In genomic region chr19:48085904-48086864, GRCh38 we compare ENCODE assay signal across 16 cellular contexts. TPM values are rescaled to one million over a fixed set of nuclear protein-coding genes. Genes with fewer than 3 reads are reported as not detected.
DNase-seq lines count a peak whose midpoint lies in the region; ATAC-seq and TF ChIP-seq lines count a peak whose summit lies in the region.
"Had no signal": no experiment of that assay in that cellular context is flagged by ENCODE, and none has a peak within 500 bp of the region (broad histone marks: within the 10 kb centered on the region; RNA-seq: fewer than 3 reads in every experiment).

No MANE protein-coding gene starts in this region.

- peaks cover 10% of the 10 kb centered on the region for H3K27me3 Mint-ChIP-seq in chondrocyte (ENCODE audit: low read depth)
- H3K27me3 Mint-ChIP-seq: memory B cell had no signal

- peaks cover 2% of the 10 kb centered on the region for H3K36me3 Mint-ChIP-seq in chondrocyte (ENCODE audit: low read depth)

- H3K79me2 ChIP-seq in SK-N-SH (ENCODE audit: insufficient read depth) = no peaks in the 10 kb centered on the region

- no peak overlapping the region for H2AFZ ChIP-seq in SK-N-SH (ENCODE audit: low read depth)

- WGBS in SK-N-SH (ENCODE audit: low lambda C conversion rate) = 35% methylated on average over 5 of the region's 7 CpGs

- no peaks in the 10 kb centered on the region for H3F3A ChIP-seq in SK-N-SH (replicated peaks; ENCODE audit: insufficient read depth)

- TF ChIP-seq CTCF in SK-N-SH (IDR thresholded peaks at IDR 0.05) (peak; percentile 24; the same call in 1 of the 2 replicates), chondrocyte (IDR thresholded peaks at IDR 0.05) (peak; percentile 23)

- TF ChIP-seq EP300 in SK-N-SH (IDR thresholded peaks at IDR 0.05; ENCODE audit: borderline replicate concordance in 1 of 2, low read depth in 1 of 2, low read length in 1 of 2) = no peak

- H3K4me3 ChIP-seq in SK-N-SH (ENCODE audit: low read depth in 2 of 2, low read length in 1 of 2) (no peak overlapping the region), skeletal muscle tissue (ENCODE audit: low read length in 3 of 3) (no peak overlapping the region)
- H3K4me3 ChIP-seq: coronary artery, tibial artery had no signal

- H3K27me3 ChIP-seq in SK-N-SH (ENCODE audit: insufficient read depth) (no peaks in the 10 kb centered on the region; the same call in 1 of the 2 replicates), skeletal muscle tissue (ENCODE audit: control insufficient read depth in 3 of 3, insufficient read depth in 3 of 3, low read length in 3 of 3) (no peaks in the 10 kb centered on the region)
- H3K27me3 ChIP-seq: tibial artery had no signal

- H3K36me3 ChIP-seq in SK-N-SH (replicated peaks in 1 of 2; ENCODE audit: control insufficient read depth in 1 of 2, insufficient read depth in 2 of 2, low read length in 1 of 2) (no peaks in the 10 kb centered on the region), skeletal muscle tissue (ENCODE audit: control insufficient read depth in 3 of 3, insufficient read depth in 3 of 3, low read length in 3 of 3) (peaks cover 7 to 22% (median 17%) of the 10 kb centered on the region in 3 donors)

- no peak overlapping the region for H3K4me2 ChIP-seq in SK-N-SH

- DNase-seq in SK-N-SH = no peak
- DNase-seq in NCI-H82 (lab: John Stamatoyannopoulos, UW) = peak; percentile 59
- DNase-seq in chondrocyte (ENCODE audit: low spot score) = no peak
- no peak for DNase-seq in activated effector memory CD4-positive, alpha-beta T cell treated with Interleukin-2 at 50 U/mL for 16 hours
- no peak for DNase-seq in amniotic stem cell (lab: John Stamatoyannopoulos, UW)
- DNase-seq: activated CD8-positive, alpha-beta memory T cell treated with anti-CD3 and anti-CD28 coated beads, Interleukin-2, amount 50 U/mL, for 48 hours; MV-4-11; NCI-H345; tibial artery had no signal

- H3K27ac ChIP-seq in SK-N-SH (ENCODE audit: low read depth in 2 of 2, low read length in 1 of 2) (no peak overlapping the region), skeletal muscle tissue (ENCODE audit: low read depth, low read length) (peak overlapping the region; percentile 50)
- H3K27ac ChIP-seq: coronary artery, tibial artery had no signal

- H3K4me1 ChIP-seq in SK-N-SH (ENCODE audit: control insufficient read depth in 1 of 2, insufficient read depth in 2 of 2, low read depth in 1 of 2, low read length in 1 of 2) (no peaks in the 10 kb centered on the region; a peak in 1 of 4 replicates), skeletal muscle tissue (ENCODE audit: control insufficient read depth in 3 of 3, insufficient read depth in 3 of 3, low read length in 3 of 3) (peaks cover 0 to 25% (median 13%) of the 10 kb centered on the region in 3 donors)
- H3K4me1 ChIP-seq: tibial artery had no signal

- peaks cover under 1% of the 10 kb centered on the region for H3K4me1 Mint-ChIP-seq in chondrocyte (ENCODE audit: low read depth)

- POLR2A ChIA-PET in SK-N-SH (lab: Yijun Ruan, JAX) = no interaction called here

- H3K9me2 ChIP-seq in SK-N-SH = no peaks in the 10 kb centered on the region

- no peak overlapping the region for H3K4me3 Mint-ChIP-seq in chondrocyte (ENCODE audit: unreplicated experiment)
- H3K4me3 Mint-ChIP-seq: memory B cell had no signal

- H3K9me3 ChIP-seq in SK-N-SH (no peaks in the 10 kb centered on the region), skeletal muscle tissue (ENCODE audit: control insufficient read depth in 3 of 3, low read length in 3 of 3) (peaks cover 0 to 2% (median 0%) of the 10 kb centered on the region in 3 donors)
- H3K9me3 ChIP-seq: tibial artery had no signal

- CTCF ChIA-PET in SK-N-SH (lab: Yijun Ruan, JAX) = interaction anchor here (0.8 to 1.5 kb wide), 2 partner anchors 21 to 24 kb away, joined by 3 to 4 read pairs; partner anchors contain the start of gene PLA2G4C

- no peak overlapping the region for H3K27ac Mint-ChIP-seq in chondrocyte (ENCODE audit: unreplicated experiment)
- H3K27ac Mint-ChIP-seq: memory B cell had no signal

- ATAC-seq in SK-N-SH treated with all-trans-retinoic acid at 6 μM for 48 hours = no peak
- ATAC-seq in HG02759 (IDR thresholded peaks at IDR 0.05; ENCODE audit: unreplicated experiment) = no peak

- TF ChIP-seq RAD21 in SK-N-SH (IDR thresholded peaks at IDR 0.05; ENCODE audit: low read length) = no peak

- H3K9me3 Mint-ChIP-seq in chondrocyte (ENCODE audit: low read depth) = peaks cover 3% of the 10 kb centered on the region
- H3K9me3 Mint-ChIP-seq: memory B cell had no signal

- no peaks in the 10 kb centered on the region for H4K20me1 ChIP-seq in SK-N-SH (ENCODE audit: insufficient read depth)

- H3K9ac ChIP-seq in SK-N-SH (no peak overlapping the region), skeletal muscle tissue (ENCODE audit: low read depth in 1 of 3, low read length in 3 of 3) (no peak overlapping the region)

TF ChIP-seq in SK-N-SH, 30 proteins besides CTCF, POLR2A, EP300 and RAD21 (continues in another document):
- TF ChIP-seq JUND (IDR thresholded peaks at IDR 0.05) (no peak), RXRA (IDR thresholded peaks at IDR 0.05; ENCODE audit: borderline replicate concordance, low read depth) (no peak), RCOR1 (IDR thresholded peaks at IDR 0.05; ENCODE audit: low read length) (no peak), ZBTB33 (IDR thresholded peaks at IDR 0.05; ENCODE audit: borderline replicate concordance, low read depth) (no peak), YY1 (IDR thresholded peaks at IDR 0.05; ENCODE audit: low read depth) (no peak), GABPA (IDR thresholded peaks at IDR 0.05; ENCODE audit: low read depth) (no peak), FOSL2 (IDR thresholded peaks at IDR 0.05; ENCODE audit: borderline replicate concordance, low read depth) (no peak), SIN3A (IDR thresholded peaks at IDR 0.05; ENCODE audit: borderline replicate concordance, low read depth, low read length) (no peak), TEAD4 (IDR thresholded peaks at IDR 0.05; ENCODE audit: borderline replicate concordance, insufficient read depth) (no peak), FOXJ3 (CRISPR knock-in tag; IDR thresholded peaks at IDR 0.05) (no peak), MAX (IDR thresholded peaks at IDR 0.05; ENCODE audit: low read depth) (no peak)

TF ChIP-seq in SK-N-SH treated with all-trans-retinoic acid at 6 μM for 48 hours, 23 proteins besides CTCF, POLR2A, EP300 and RAD21:
- no peak for TF ChIP-seq SNAI2 (CRISPR knock-in tag; IDR thresholded peaks at IDR 0.05)
- no peak for TF ChIP-seq BACH2 (CRISPR knock-in tag; IDR thresholded peaks at IDR 0.05; ENCODE audit: borderline replicate concordance)
- TF ChIP-seq GLIS3 (CRISPR knock-in tag; IDR thresholded peaks at IDR 0.05) = no peak
- TF ChIP-seq TOX (CRISPR knock-in tag; IDR thresholded peaks at IDR 0.05; ENCODE audit: borderline replicate concordance) = no peak
- TF ChIP-seq POU6F1 (CRISPR knock-in tag; IDR thresholded peaks at IDR 0.05; ENCODE audit: borderline replicate concordance, low read depth) = no peak
TF ChIP-seq in SK-N-SH treated with all-trans-retinoic acid at 6 μM for 48 hours: peak in this region for 0.

RNA-seq across cellular contexts. Expression of gene PLA2G4C, which starts 24.4 kb away (rescaled TPM):
- polyA plus RNA-seq in SK-N-SH (2012; rRNA removed) = 6.0 and 6.1 TPM in 2 replicates
- 4.1 and 4.3 TPM in 2 replicates for polyA plus RNA-seq in SK-N-SH (2012; cell fraction: cytosol; rRNA removed)
- 24.4 and 32.5 TPM in 2 replicates for polyA plus RNA-seq in SK-N-SH (2012; cell fraction: nucleus; rRNA removed)
- total RNA-seq in chondrocyte = 1.9 to 5.6 TPM (median 4.0 TPM) in 3 replicates
- 33.9 TPM for total RNA-seq in skeletal muscle tissue

RNA-seq across cellular contexts. Expression of gene CABP5, which starts 42.3 kb away (rescaled TPM):
- not detected in 2 replicates for polyA plus RNA-seq in SK-N-SH (2012; rRNA removed)
- not detected in 2 replicates for polyA plus RNA-seq in SK-N-SH (2012; cell fraction: cytosol; rRNA removed)
- not detected in 2 replicates for polyA plus RNA-seq in SK-N-SH (2012; cell fraction: nucleus; rRNA removed)
- total RNA-seq in chondrocyte (not detected in 3 replicates), skeletal muscle tissue (not detected)
- total RNA-seq: fibroblast of lung, osteoblast had no signal
- polyA plus RNA-seq: fibroblast of lung had no signal
